Comparison of ENCODE assay signal across 19 cellular contexts in the genomic region with DNA sequence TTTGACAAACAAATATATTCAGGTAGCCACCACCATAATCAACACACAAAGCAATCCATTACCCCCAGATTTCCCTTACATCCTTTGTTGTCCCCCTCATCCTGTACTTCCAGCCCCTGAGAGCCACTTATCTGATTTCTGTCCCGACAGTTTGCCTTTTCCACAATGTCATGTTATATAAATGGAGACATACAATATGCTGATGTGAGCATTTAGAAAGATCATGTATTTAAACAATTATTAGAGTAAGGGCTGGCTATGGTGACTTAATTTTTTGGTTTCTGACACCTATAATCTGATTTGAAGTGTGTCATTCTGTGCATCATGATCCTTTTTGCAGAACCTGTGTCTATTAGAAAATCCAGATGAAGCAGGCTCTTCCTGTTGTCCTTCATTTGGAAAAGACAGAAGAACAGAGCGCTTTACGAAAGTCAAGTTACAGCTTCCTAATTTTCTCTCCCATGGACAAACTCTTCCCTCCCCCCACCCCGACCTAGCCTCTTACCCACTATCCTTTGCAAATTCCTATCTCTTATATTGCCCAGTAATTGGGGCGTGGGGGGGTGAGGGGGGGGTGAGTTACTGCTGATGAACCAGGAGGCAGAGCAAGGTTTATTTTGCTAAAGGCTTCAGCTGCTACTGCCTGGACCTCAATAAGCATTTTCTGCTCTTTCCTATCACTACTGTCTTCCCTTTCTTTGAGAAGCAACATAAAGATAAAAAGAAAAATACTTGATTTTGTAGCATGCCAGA.
DNase-seq lines count a peak whose midpoint lies in the region; ATAC-seq, FAIRE-seq and TF ChIP-seq lines count a peak whose summit lies in the region.
"Had no signal": no experiment of that assay in that cellular context is flagged by ENCODE, and none has a peak within 500 bp of the region (broad histone marks: within the 10 kb centered on the region; RNA-seq: fewer than 3 reads in every experiment).

No MANE protein-coding gene starts in this region.

- no peak overlapping the region for H2AK5ac ChIP-seq in IMR-90 (ENCODE audit: low read depth, low read length)

- no peak for TF ChIP-seq EP300 in neural cell (conservative IDR thresholded peaks at IDR 0.05; ENCODE audit: poor library complexity, severe bottlenecking)

- H4K20me1 ChIP-seq in GM23338 (replicated peaks; ENCODE audit: insufficient read depth) (no peaks in the 10 kb centered on the region), IMR-90 (ENCODE audit: insufficient read depth, low read length) (no peaks in the 10 kb centered on the region), mammary epithelial cell (ENCODE audit: insufficient read depth, low read length) (no peaks in the 10 kb centered on the region), neural cell (ENCODE audit: insufficient read depth) (no peaks in the 10 kb centered on the region), Karpas-422 (ENCODE audit: insufficient read depth, low read depth, low read length) (no peaks in the 10 kb centered on the region)

- H3K4me1 ChIP-seq in GM23338 (ENCODE audit: insufficient read depth) (peaks cover 64% of the 10 kb centered on the region), IMR-90 (ENCODE audit: control insufficient read depth, insufficient read depth, low read length) (no peaks in the 10 kb centered on the region), mammary epithelial cell (ENCODE audit: insufficient read depth, low read length) (peaks cover 46% of the 10 kb centered on the region), Karpas-422 (ENCODE audit: low read length) (no peaks in the 10 kb centered on the region)
- H3K4me1 ChIP-seq: ascending aorta had no signal

- H3K56ac ChIP-seq in IMR-90 (ENCODE audit: extremely low read depth, insufficient read depth, low read length): no peak overlapping the region

- DNase-seq in GM23338 (ENCODE audit: low spot score) (no peak), IMR-90 (no peak), mammary epithelial cell (no peak), D721Med (ENCODE audit: insufficient read length, low spot score) (no peak), CD14-positive monocyte (ENCODE audit: low spot score) (no peak), Karpas-422 (no peak)
- no peak for DNase-seq in activated CD4-positive, alpha-beta memory T cell treated with anti-CD3 and anti-CD28 coated beads, Interleukin-2, amount 10 ng/mL, durations not matched to agents 7 days and 5 days
- DNase-seq: activated CD4-positive, alpha-beta T cell treated with anti-CD3 and anti-CD28 coated beads, Interleukin-2, amount 50 U/mL, for 4 hours; activated naive CD4-positive, alpha-beta T cell treated with anti-CD3 and anti-CD28 coated beads, Interleukin-2, amount 50 U/mL, for 16 hours; AML-193; HFFc6; NCI-H187; NCI-H774; occipital lobe; PC-9; retina; T-helper 2 cell had no signal

- H3K27me3 ChIP-seq in GM23338 (ENCODE audit: insufficient read depth) (peaks cover 2% of the 10 kb centered on the region; the same call in 1 of the 2 replicates), IMR-90 (ENCODE audit: control insufficient read depth, insufficient read depth, low read length) (no peaks in the 10 kb centered on the region), mammary epithelial cell (ENCODE audit: insufficient read depth, low read length) (no peaks in the 10 kb centered on the region), neural cell (ENCODE audit: insufficient read depth, low read depth, low read length) (no peaks in the 10 kb centered on the region), Karpas-422 (ENCODE audit: low read length) (no peaks in the 10 kb centered on the region)
- H3K27me3 ChIP-seq: ascending aorta had no signal

- FAIRE-seq in D721Med (lab: Jason Lieb, UNC): no peak

- H3K79me1 ChIP-seq in IMR-90 (ENCODE audit: low read depth in 1 of 2, low read length in 2 of 2): no peaks in the 10 kb centered on the region

- ATAC-seq in GM23338 (no peak), IMR-90 (ENCODE audit: low read depth) (no peak)

- H3K27me3 Mint-ChIP-seq in GM23338 (ENCODE audit: insufficient read depth, low read depth, poor library complexity) (peaks cover 6% of the 10 kb centered on the region), CD14-positive monocyte (ENCODE audit: low read depth in 3 of 3) (peaks cover 46 to 55% (median 47%) of the 10 kb centered on the region in 3 donors)
- peaks cover 65% of the 10 kb centered on the region for H3K27me3 Mint-ChIP-seq in activated CD4-positive, alpha-beta memory T cell treated with anti-CD3 and anti-CD28 coated beads, Interleukin-2, amount 10 ng/mL, durations not matched to agents 7 days and 5 days

- dilution Hi-C loops in IMR-90 (cut with HindIII; ENCODE audit: low sequenced_read_pairs, unreplicated experiment): no loop called here
- dilution Hi-C loops in mammary epithelial cell (cut with HindIII; ENCODE audit: low sequenced_read_pairs): no loop called here

- H3K36me3 ChIP-seq in GM23338 (ENCODE audit: insufficient read depth) (no peaks in the 10 kb centered on the region), IMR-90 (ENCODE audit: control insufficient read depth, insufficient read depth, low read length) (no peaks in the 10 kb centered on the region), mammary epithelial cell (ENCODE audit: insufficient read depth, low read length) (no peaks in the 10 kb centered on the region), neural cell (ENCODE audit: insufficient read depth, low read length) (peaks cover 3% of the 10 kb centered on the region), Karpas-422 (ENCODE audit: insufficient read depth, low read length) (no peaks in the 10 kb centered on the region)
- H3K36me3 ChIP-seq: ascending aorta had no signal

- H3K27ac ChIP-seq in GM23338 (ENCODE audit: low read depth) (no peak overlapping the region), IMR-90 (ENCODE audit: insufficient read depth, low read length) (no peak overlapping the region), mammary epithelial cell (ENCODE audit: insufficient read depth, low read depth, low read length) (no peak overlapping the region), neural cell (ENCODE audit: low read length) (peak overlapping the region; percentile 95), Karpas-422 (ENCODE audit: low read length) (no peak overlapping the region)
- H3K27ac ChIP-seq: ascending aorta, PC-9 had no signal

- TF ChIP-seq CTCF in GM23338 (conservative IDR thresholded peaks at IDR 0.05; ENCODE audit: low read depth in 2 of 2) (no peak), IMR-90 (conservative IDR thresholded peaks at IDR 0.05; ENCODE audit: low read depth, low read length) (no peak), mammary epithelial cell (conservative IDR thresholded peaks at IDR 0.05 in 1 of 2, IDR thresholded peaks at IDR 0.05 in 1 of 2; ENCODE audit: extremely low read depth in 1 of 2, insufficient read depth in 1 of 2, low read depth in 1 of 2, low read length in 2 of 2) (no peak), neural cell (IDR thresholded peaks at IDR 0.05; ENCODE audit: poor library complexity, severe bottlenecking) (no peak), D721Med (IDR thresholded peaks at IDR 0.05; ENCODE audit: insufficient read depth, missing control alignments) (no peak), CD14-positive monocyte (IDR thresholded peaks at IDR 0.05) (no peak)

- H3K4me3 ChIP-seq in GM23338: peak overlapping the region; percentile 64
- no peak overlapping the region for H3K4me3 ChIP-seq in IMR-90 (ENCODE audit: insufficient read depth, low read depth, low read length)
- no peak overlapping the region for H3K4me3 ChIP-seq in mammary epithelial cell (replicated peaks in 1 of 3; ENCODE audit: insufficient read depth in 1 of 3, low read depth in 2 of 3, low read length in 3 of 3)
- H3K4me3 ChIP-seq in neural cell (ENCODE audit: low read length): peak overlapping the region; percentile 85
- no peak overlapping the region for H3K4me3 ChIP-seq in Karpas-422 (ENCODE audit: low read length)
- H3K4me3 ChIP-seq: ascending aorta, PC-9 had no signal

- no peak overlapping the region for H4K8ac ChIP-seq in IMR-90 (ENCODE audit: low read depth in 2 of 2, low read length in 2 of 2)

- no TSS peak for BruUV-seq in IMR-90 (replicated peaks; lab: Mats Ljungman, UMichigan)
- BruUV-seq in mammary epithelial cell (replicated peaks; lab: Mats Ljungman, UMichigan): no TSS peak

- no peaks in the 10 kb centered on the region for H3K9me1 ChIP-seq in IMR-90 (ENCODE audit: insufficient read depth, low read length)

- H3K9ac ChIP-seq in IMR-90 (ENCODE audit: low read depth, low read length): no peak overlapping the region
- H3K9ac ChIP-seq in mammary epithelial cell (ENCODE audit: insufficient read depth, low read length): no peak overlapping the region
- peak overlapping the region; percentile 95 for H3K9ac ChIP-seq in neural cell (ENCODE audit: low read length)
- no peak overlapping the region for H3K9ac ChIP-seq in Karpas-422 (ENCODE audit: low read length)

- no peak overlapping the region for H2BK120ac ChIP-seq in IMR-90 (ENCODE audit: low read depth, low read length)

- peaks cover 69% of the 10 kb centered on the region for H3K4me1 Mint-ChIP-seq in GM23338
- no peaks in the 10 kb centered on the region for H3K4me1 Mint-ChIP-seq in activated CD4-positive, alpha-beta memory T cell treated with anti-CD3 and anti-CD28 coated beads, Interleukin-2, amount 10 ng/mL, durations not matched to agents 7 days and 5 days
- peaks cover 3% of the 10 kb centered on the region for H3K4me1 Mint-ChIP-seq in CD14-positive monocyte

- no peak overlapping the region for H4K91ac ChIP-seq in IMR-90 (ENCODE audit: insufficient read depth, low read depth, low read length)

- H3K79me2 ChIP-seq in GM23338 (replicated peaks; ENCODE audit: insufficient read depth): peaks cover 23% of the 10 kb centered on the region
- H3K79me2 ChIP-seq in mammary epithelial cell (ENCODE audit: insufficient read depth, low read length): no peaks in the 10 kb centered on the region
- H3K79me2 ChIP-seq in neural cell (replicated peaks; ENCODE audit: insufficient read depth, low read length): peaks cover 39% of the 10 kb centered on the region
- H3K79me2 ChIP-seq in Karpas-422 (ENCODE audit: low read length): no peaks in the 10 kb centered on the region

- H3K23ac ChIP-seq in IMR-90 (ENCODE audit: low read depth, low read length): no peak overlapping the region

- H2BK5ac ChIP-seq in IMR-90 (ENCODE audit: low read depth, low read length, poor library complexity, severe bottlenecking): no peak overlapping the region

- H3K9me2 ChIP-seq in GM23338 (ENCODE audit: insufficient read depth) (no peaks in the 10 kb centered on the region), neural cell (ENCODE audit: insufficient read depth, low read length) (no peaks in the 10 kb centered on the region), Karpas-422 (replicated peaks; ENCODE audit: insufficient read depth, low read length) (no peaks in the 10 kb centered on the region)

- H2AFZ ChIP-seq in GM23338: 0 out of 2 replicates have a peak overlapping the region, but pooled peaks have one; percentile 80
- no peak overlapping the region for H2AFZ ChIP-seq in IMR-90 (replicated peaks; ENCODE audit: low read length, poor library complexity)
- no peak overlapping the region for H2AFZ ChIP-seq in mammary epithelial cell (ENCODE audit: low read depth, low read length)
- no peak overlapping the region for H2AFZ ChIP-seq in neural cell (ENCODE audit: low read depth, low read length)
- H2AFZ ChIP-seq in Karpas-422 (ENCODE audit: low read length): no peak overlapping the region
- H2AFZ ChIP-seq: PC-9 had no signal

- H3K9me3 ChIP-seq in IMR-90 (ENCODE audit: control insufficient read depth, insufficient read depth, low read length) (peaks cover 15% of the 10 kb centered on the region; the same call in 1 of the 2 replicates), mammary epithelial cell (replicated peaks; ENCODE audit: insufficient read depth, low read length) (no peaks in the 10 kb centered on the region), neural cell (ENCODE audit: low read length) (no peaks in the 10 kb centered on the region), Karpas-422 (ENCODE audit: low read length) (no peaks in the 10 kb centered on the region)
- H3K9me3 ChIP-seq: ascending aorta had no signal

- no CpG with 5 or more reads among the region's 5 CpGs for WGBS in IMR-90 (ENCODE audit: extremely low coverage in 2 of 2, insufficient read length in 1 of 2), 2 experiments
- 69% methylated on average over 4 of the region's 5 CpGs for WGBS in mammary epithelial cell (ENCODE audit: low coverage, missing lambda C conversion rate)

- TF ChIP-seq RAD21 in IMR-90 (IDR thresholded peaks at IDR 0.05; ENCODE audit: low read length) (no peak), neural cell (conservative IDR thresholded peaks at IDR 0.05) (no peak)

- H3K18ac ChIP-seq in IMR-90 (ENCODE audit: low read depth, low read length): no peak overlapping the region

- H3K36me3 Mint-ChIP-seq in GM23338 (ENCODE audit: low read depth) (peaks cover 11% of the 10 kb centered on the region; the same call in 2 of the 3 replicates), CD14-positive monocyte (no peaks in the 10 kb centered on the region)
- H3K36me3 Mint-ChIP-seq in activated CD4-positive, alpha-beta memory T cell treated with anti-CD3 and anti-CD28 coated beads, Interleukin-2, amount 10 ng/mL, durations not matched to agents 7 days and 5 days (ENCODE audit: low read depth): no peaks in the 10 kb centered on the region

- H3K4me3 Mint-ChIP-seq in GM23338 (peak overlapping the region; percentile 91), CD14-positive monocyte (peak overlapping the region in 1 of 2 donors; percentile 66)
- H3K4me3 Mint-ChIP-seq in activated CD4-positive, alpha-beta memory T cell treated with anti-CD3 and anti-CD28 coated beads, Interleukin-2, amount 10 ng/mL, durations not matched to agents 7 days and 5 days: no peak overlapping the region
- H3K4me3 Mint-ChIP-seq: HFFc6 had no signal

- no peak overlapping the region for H2BK20ac ChIP-seq in IMR-90 (ENCODE audit: low read depth, low read length)

- no peak overlapping the region for H3K4ac ChIP-seq in IMR-90 (ENCODE audit: low read depth, low read length)

- H2BK15ac ChIP-seq in IMR-90 (ENCODE audit: low read depth, low read length): no peak overlapping the region

- H3F3A ChIP-seq in GM23338 (replicated peaks; ENCODE audit: low read depth) (no peaks in the 10 kb centered on the region), neural cell (ENCODE audit: insufficient read depth, low read length, poor library complexity, severe bottlenecking) (no peaks in the 10 kb centered on the region)

- CTCF ChIA-PET in IMR-90 (lab: Yijun Ruan, JAX): no interaction called here
- CTCF ChIA-PET in mammary epithelial cell (lab: Charles Lee; ENCODE audit: low non-redundant PET): no interaction called here
- CTCF ChIA-PET in activated CD4-positive, alpha-beta memory T cell treated with anti-CD3 and anti-CD28 coated beads, Interleukin-2, amount 10 ng/mL, durations not matched to agents 7 days and 5 days (lab: Charles Lee): no interaction called here

- H3K4me2 ChIP-seq in GM23338 (peak overlapping the region; percentile 80), IMR-90 (ENCODE audit: low read depth, low read length) (no peak overlapping the region), mammary epithelial cell (ENCODE audit: insufficient read depth, low read depth, low read length) (peak overlapping the region; percentile 99), neural cell (ENCODE audit: low read length) (peak overlapping the region; percentile 83), Karpas-422 (ENCODE audit: low read depth, low read length, poor library complexity, severe bottlenecking) (no peak overlapping the region)
- H3K4me2 ChIP-seq: PC-9 had no signal

- no peak overlapping the region for H3K14ac ChIP-seq in IMR-90 (replicated peaks; ENCODE audit: low read depth, low read length)

- no peak overlapping the region for H4K5ac ChIP-seq in IMR-90 (ENCODE audit: low read depth, low read length)

- TF ChIP-seq POLR2A in IMR-90 (IDR thresholded peaks at IDR 0.05; ENCODE audit: low read depth, low read length): no peak

- in situ Hi-C loops in IMR-90 (cut with MboI; ENCODE audit: low sequenced_read_pairs): no loop called here
- in situ Hi-C loops in mammary epithelial cell (cut with MboI; ENCODE audit: low sequenced_read_pairs in 2 of 2): no loop called here

- H3K9me3 Mint-ChIP-seq in GM23338 (no peaks in the 10 kb centered on the region), CD14-positive monocyte (peaks cover 0 to 10% (median 0%) of the 10 kb centered on the region in 7 donors)
- no peaks in the 10 kb centered on the region for H3K9me3 Mint-ChIP-seq in activated CD4-positive, alpha-beta memory T cell treated with anti-CD3 and anti-CD28 coated beads, Interleukin-2, amount 10 ng/mL, durations not matched to agents 7 days and 5 days

- intact Hi-C loops in IMR-90 (cut with micrococcal nuclease): no loop called here
- intact Hi-C loops in mammary epithelial cell (cut with micrococcal nuclease): no loop called here
- intact Hi-C loops in CD14-positive monocyte (cut with micrococcal nuclease): no loop called here

- H3K27ac Mint-ChIP-seq in GM23338 (no peak overlapping the region), CD14-positive monocyte (no peak overlapping the region)
- H3K27ac Mint-ChIP-seq in activated CD4-positive, alpha-beta memory T cell treated with anti-CD3 and anti-CD28 coated beads, Interleukin-2, amount 10 ng/mL, durations not matched to agents 7 days and 5 days: no peak overlapping the region
- H3K27ac Mint-ChIP-seq: HFFc6 had no signal

- no peak overlapping the region for H2AK9ac ChIP-seq in IMR-90 (replicated peaks; ENCODE audit: low read depth, low read length, poor library complexity)

- POLR2A ChIA-PET in IMR-90 (lab: Charles Lee; ENCODE audit: unreplicated experiment): no interaction called here
- POLR2A ChIA-PET in activated CD4-positive, alpha-beta memory T cell treated with anti-CD3 and anti-CD28 coated beads, Interleukin-2, amount 10 ng/mL, durations not matched to agents 7 days and 5 days (lab: Charles Lee): no interaction called here

Comparison
In these comparisons a context has a peak if more than half of its experiments do, and no peak if none do; other contexts are left out.
1. H3K4me2 ChIP-seq: peak in GM23338 (single experiment), mammary epithelial cell (single experiment) and neural cell (single experiment); none in IMR-90 (single experiment) and Karpas-422 (single experiment).
2. H3K4me3 ChIP-seq: peak in GM23338 (single experiment) and neural cell (single experiment); none in IMR-90 (single experiment), mammary epithelial cell (0 of 3) and Karpas-422 (single experiment).